14 cellular contexts compared by ENCODE assay signal in the genomic region with DNA sequence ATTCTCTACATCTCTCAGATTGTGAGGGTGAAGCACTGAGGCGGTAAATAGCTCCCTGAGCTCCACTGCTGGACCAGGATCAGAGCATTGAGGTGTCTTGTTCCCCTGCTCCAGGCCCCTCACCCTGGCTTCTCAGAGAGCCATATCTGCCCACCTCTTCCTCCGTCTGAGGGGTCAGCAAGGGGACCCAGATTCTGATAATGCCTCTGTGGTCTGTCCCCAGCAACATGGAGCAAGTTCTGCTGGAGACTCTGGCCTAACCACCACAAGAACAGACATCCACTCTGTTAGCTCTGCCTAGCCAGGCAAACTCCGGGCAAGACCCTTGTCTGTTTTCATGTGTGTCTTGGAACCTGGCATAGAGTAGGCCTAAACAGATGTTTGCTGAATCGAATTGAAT. TPM values are rescaled to one million over a fixed set of nuclear protein-coding genes. Genes with fewer than 3 reads are reported as not detected.
A peak's percentile ranks its signal among the peaks of the same experiment; 100 is the strongest.
DNase-seq lines count a peak whose midpoint lies in the region; ATAC-seq and TF ChIP-seq lines count a peak whose summit lies in the region.
"Had no signal": no experiment of that assay in that cellular context is flagged by ENCODE, and none has a peak within 500 bp of the region (broad histone marks: within the 10 kb centered on the region; RNA-seq: fewer than 3 reads in every experiment).

No MANE protein-coding gene starts in this region.

- H3K36me3 Mint-ChIP-seq in neural progenitor cell, result no peaks in the 10 kb centered on the region

- H3K9me3 Mint-ChIP-seq in neural progenitor cell, result no peaks in the 10 kb centered on the region

- DNase-seq in DMS53 (lab: John Stamatoyannopoulos, UW) (peak; percentile 51), DMS53 treated with DMSO at 0.1 percent for 48 hours (lab: John Stamatoyannopoulos, UW; ENCODE audit: unreplicated experiment) (no peak), NCI-H1694 (lab: John Stamatoyannopoulos, UW) (peak; percentile 78), body of pancreas (peak in 1 of 4 donors; percentile 7), neural progenitor cell (ENCODE audit: low spot score) (no peak), NCI-H128 (lab: John Stamatoyannopoulos, UW; ENCODE audit: unreplicated experiment) (no peak), right cardiac atrium (no peak)
- DNase-seq: activated CD4-positive, alpha-beta T cell treated with anti-CD3 and anti-CD28 coated beads for 1 hour; aorta; heart right ventricle; thyroid gland had no signal

- H3K27me3 ChIP-seq in body of pancreas (no peaks in the 10 kb centered on the region), neural progenitor cell (peaks cover 25% of the 10 kb centered on the region), right cardiac atrium (ENCODE audit: control insufficient read depth, insufficient read depth) (no peaks in the 10 kb centered on the region)
- H3K27me3 ChIP-seq: heart right ventricle, thyroid gland had no signal

- H3K9me3 ChIP-seq in body of pancreas, result no peaks in the 10 kb centered on the region
- H3K9me3 ChIP-seq in neural progenitor cell (ENCODE audit: low read depth), result no peaks in the 10 kb centered on the region
- H3K9me3 ChIP-seq in right cardiac atrium (ENCODE audit: control insufficient read depth, low read length), result no peaks in the 10 kb centered on the region
- H3K9me3 ChIP-seq: heart right ventricle, thyroid gland had no signal

- H3K4me1 ChIP-seq in body of pancreas (peaks cover 73% of the 10 kb centered on the region), neural progenitor cell (peaks cover 30% of the 10 kb centered on the region), right cardiac atrium (ENCODE audit: control insufficient read depth, insufficient read depth, low read length) (peaks cover 5% of the 10 kb centered on the region)
- H3K4me1 ChIP-seq: thyroid gland had no signal

- no peak overlapping the region for H3K9ac ChIP-seq in neural progenitor cell

- H3K36me3 ChIP-seq in body of pancreas (replicated peaks in 1 of 2; ENCODE audit: insufficient read depth in 1 of 2, low read depth in 2 of 2), result no peaks in the 10 kb centered on the region
- H3K36me3 ChIP-seq in neural progenitor cell, result no peaks in the 10 kb centered on the region
- H3K36me3 ChIP-seq: heart right ventricle, thyroid gland had no signal

- H3K4me3 Mint-ChIP-seq in neural progenitor cell, result peak overlapping the region; percentile 85

- no peak for TF ChIP-seq CTCF in body of pancreas (IDR thresholded peaks at IDR 0.05)
- TF ChIP-seq CTCF in neural progenitor cell (IDR thresholded peaks at IDR 0.05), result no peak

- no peak for TF ChIP-seq POLR2A in body of pancreas (IDR thresholded peaks at IDR 0.05)

- intact Hi-C loops in body of pancreas (cut with DNase I), result loop anchor here (10.0 kb wide), 1 partner anchor 186 kb away; no protein-coding TSS in a partner anchor
- intact Hi-C loops in right cardiac atrium (cut with DNase I), result loop anchor here in 3 of 4 donors (10.0 kb wide), 3 partner anchors 46 to 186 kb away; no protein-coding TSS in a partner anchor

- peaks cover 21% of the 10 kb centered on the region for H3F3A ChIP-seq in neural progenitor cell (ENCODE audit: low read depth)

- no peak overlapping the region for H3K4me2 ChIP-seq in neural progenitor cell

- peaks cover 12% of the 10 kb centered on the region for H3K27me3 Mint-ChIP-seq in neural progenitor cell (ENCODE audit: insufficient read depth, low read depth)

- H3K27ac Mint-ChIP-seq in neural progenitor cell, result no peak overlapping the region

- H3K4me1 Mint-ChIP-seq in neural progenitor cell, result peaks cover 48% of the 10 kb centered on the region

- H3K27ac ChIP-seq in body of pancreas (peak overlapping the region; percentile 31 to 97 (median 86)), neural progenitor cell (no peak overlapping the region), right cardiac atrium (ENCODE audit: low read length) (no peak overlapping the region)
- H3K27ac ChIP-seq: SK-N-MC, thyroid gland had no signal

- peaks cover 12% of the 10 kb centered on the region for H4K20me1 ChIP-seq in neural progenitor cell (ENCODE audit: low read depth)

- no peak overlapping the region for H2AFZ ChIP-seq in neural progenitor cell (replicated peaks)

- H3K4me3 ChIP-seq in body of pancreas (no peak overlapping the region), neural progenitor cell (no peak overlapping the region), right cardiac atrium (ENCODE audit: low read length) (no peak overlapping the region)
- H3K4me3 ChIP-seq: SK-N-MC, thyroid gland had no signal

- 40 to 50% methylated on average over 4 of the region's 4 CpGs for WGBS in body of pancreas, 2 donors
- WGBS in right cardiac atrium, result 81% methylated on average over 4 of the region's 4 CpGs

- ATAC-seq in body of pancreas (no peak), GM19324 (IDR thresholded peaks at IDR 0.05; ENCODE audit: low FRiP score, unreplicated experiment) (no peak), right cardiac atrium (no peak)
- ATAC-seq: HCT116, heart right ventricle had no signal

- peaks cover 50% of the 10 kb centered on the region for H3K79me2 ChIP-seq in neural progenitor cell (ENCODE audit: low read depth)

RNA-seq across cellular contexts. Expression of gene TRAF5, which starts 2.2 kb away (rescaled TPM):
- total RNA-seq in body of pancreas (10 to 100 TPM; 35.6 to 37.6 TPM), neural progenitor cell (ENCODE audit: low replicate concordance) (28.3 and 36.0 TPM in 2 replicates), right cardiac atrium (1 to 10 TPM; 2.5 to 4.3 (median 3.0) TPM)
- 2.6 TPM for polyA plus RNA-seq in right cardiac atrium

Comparison
In these comparisons a context has a peak if more than half of its experiments do, and no peak if none do; other contexts are left out.
1. DNase-seq: peak in DMS53 (single experiment) and NCI-H1694 (single experiment); none in DMS53 treated with DMSO at 0.1 percent for 48 hours (single experiment), neural progenitor cell (single experiment), NCI-H128 (single experiment) and right cardiac atrium (0 of 3).
2. H3K27ac ChIP-seq: peak in body of pancreas (4 of 4); none in neural progenitor cell (single experiment) and right cardiac atrium (single experiment).